22 cellular contexts compared by ENCODE assay signal in the genomic region with DNA sequence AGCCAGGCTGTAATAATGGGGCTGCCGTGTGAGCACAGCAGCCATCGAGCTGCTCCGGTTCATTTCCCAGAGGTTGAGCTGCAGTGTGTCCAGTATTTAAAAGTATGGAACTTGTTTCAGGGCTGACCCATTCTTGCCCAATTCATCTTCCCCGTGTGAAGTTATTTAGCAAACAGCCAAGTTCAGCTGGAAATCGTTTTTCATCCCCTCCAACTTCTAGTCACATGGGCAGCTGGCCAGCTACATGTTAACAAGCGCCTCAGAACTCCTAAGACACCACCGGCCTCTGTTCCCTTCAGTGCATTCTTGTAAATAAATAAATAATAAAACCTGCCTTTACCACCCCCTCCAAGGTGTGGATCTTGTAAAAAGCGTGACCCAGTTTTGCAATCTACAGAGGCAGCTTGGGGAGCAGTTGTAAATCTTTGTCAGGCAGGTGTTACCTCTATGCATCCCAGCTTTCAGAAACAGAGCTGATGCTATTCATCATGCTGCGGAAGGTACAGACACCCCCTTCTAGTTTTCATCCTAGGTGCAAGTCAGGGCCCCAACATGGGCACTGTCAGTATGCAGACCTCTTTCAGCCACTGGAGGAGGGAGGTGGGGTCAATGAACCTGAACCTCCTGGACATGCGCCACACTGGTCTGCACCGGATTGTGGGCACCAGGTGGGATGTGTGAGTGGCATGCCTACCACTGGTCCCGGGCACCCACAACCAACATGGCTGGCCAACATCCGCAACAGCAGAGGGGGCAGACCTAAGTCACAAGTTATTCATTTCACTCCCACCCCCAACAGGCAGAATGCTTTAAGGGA. TPM values are rescaled to one million over a fixed set of nuclear protein-coding genes. Genes with fewer than 3 reads are reported as not detected.
"Had no signal": no experiment of that assay in that cellular context is flagged by ENCODE, and none has a peak within 500 bp of the region (broad histone marks: within the 10 kb centered on the region; RNA-seq: fewer than 3 reads in every experiment).

No MANE protein-coding gene starts in this region.

- H3K79me2 ChIP-seq: parathyroid adenoma had no signal

- H3K4me3 ChIP-seq: lower lobe of right lung had no signal

- DNase-seq: activated CD4-positive, CD25-positive, alpha-beta regulatory T cell treated with anti-CD3 and anti-CD28 coated beads, Interleukin-2, amount 50 U/mL, for 72 hours; activated naive CD8-positive, alpha-beta T cell treated with anti-CD3 and anti-CD28 coated beads for 36 hours; cerebellar nuclear complex; dermis blood vessel endothelial cell; effector memory CD8-positive, alpha-beta T cell; foreskin melanocyte; immature natural killer cell; lower lobe of right lung; midbrain; naive B cell; retina; SK-N-SH; small intestine; stimulated activated CD4-positive, alpha-beta T cell treated with anti-CD3 and anti-CD28 coated beads, Interleukin-4, amount 100 ng/mL, for 4 hours; stimulated activated CD8-positive, alpha-beta memory T cell treated with anti-CD3 and anti-CD28 coated beads, Interleukin-4, amount 100 ng/mL, for 48 hours; stimulated activated naive CD4-positive, alpha-beta T cell treated with Interleukin-2 at 50 U/mL for 16 hours; T-helper 1 cell; T1000; trophoblast cell had no signal

- H3K4me2 ChIP-seq: SK-N-SH had no signal

- H3K27ac ChIP-seq: lower lobe of right lung, parathyroid adenoma had no signal

- H3K9me3 ChIP-seq: lower lobe of right lung, SK-N-SH had no signal

- H3K9ac ChIP-seq: parathyroid adenoma, SK-N-SH had no signal

- H3K4me1 ChIP-seq: lower lobe of right lung, parathyroid adenoma had no signal

- ATAC-seq: effector memory CD8-positive, alpha-beta T cell; lower lobe of right lung had no signal

RNA-seq across cellular contexts. Expression of gene KNCN, which starts 18.7 kb away (rescaled TPM):
- total RNA-seq: activated CD8-positive, alpha-beta memory T cell treated with anti-CD3 and anti-CD28 coated beads for 36 hours; activated naive CD8-positive, alpha-beta T cell treated with anti-CD3 and anti-CD28 coated beads for 36 hours; activated T-helper 1 cell treated with anti-CD3 and anti-CD28 coated beads, Interleukin-12 subunit alpha, Interleukin-12 subunit beta, Interleukin-2, Interleukin-4 antibody, amounts not matched to agents 30 ng/mL and 10 ng/mL and 1 ng/mL, durations not matched to agents 14 hours and 24 hours and 36 hours; dermis blood vessel endothelial cell; lower lobe of right lung had no signal
- polyA plus RNA-seq: immature natural killer cell, SK-N-SH, small intestine had no signal
